Comparison of ENCODE assay signal across 10 cellular contexts in genomic region chr7:98930464-98930863, GRCh38.
DNase-seq lines count a peak whose midpoint lies in the region; ATAC-seq and TF ChIP-seq lines count a peak whose summit lies in the region.
"Had no signal": no experiment of that assay in that cellular context is flagged by ENCODE, and none has a peak within 500 bp of the region (broad histone marks: within the 10 kb centered on the region; RNA-seq: fewer than 3 reads in every experiment).

No MANE protein-coding gene starts in this region.

- TF ChIP-seq CTCF in GM12865 (IDR thresholded peaks at IDR 0.05; ENCODE audit: insufficient read depth, low read depth, low read length, missing control alignments) = no peak

- H3K4me1 Mint-ChIP-seq in effector memory CD8-positive, alpha-beta T cell (ENCODE audit: low read depth in 2 of 2) = peaks cover 14 to 19% of the 10 kb centered on the region in 2 donors

- H3K27ac Mint-ChIP-seq in effector memory CD8-positive, alpha-beta T cell = peak overlapping the region; percentile 50 to 93

- peak; percentile 87 for DNase-seq in GM12865 (ENCODE audit: low read depth)
- no peak for DNase-seq in effector memory CD8-positive, alpha-beta T cell
- DNase-seq in NCI-H2081 (lab: John Stamatoyannopoulos, UW) = no peak
- no peak for DNase-seq in NCI-H345 (lab: John Stamatoyannopoulos, UW)
- DNase-seq in SIG-M5 treated with dmso at 0.1 percent for 504 hours (lab: John Stamatoyannopoulos, UW; ENCODE audit: unreplicated experiment) = no peak
- DNase-seq: mesendoderm, NCI-H1436 treated with DMSO at 0.1 percent for 48 hours had no signal

- H3K4me3 ChIP-seq in GM12865 (ENCODE audit: low read depth, low read length) = peak overlapping the region; percentile 43
- H3K4me3 ChIP-seq: SK-N-MC had no signal

- no peaks in the 10 kb centered on the region for H3K9me3 Mint-ChIP-seq in effector memory CD8-positive, alpha-beta T cell

- ATAC-seq in GM21381 (IDR thresholded peaks at IDR 0.05; ENCODE audit: unreplicated experiment) (peak; percentile 66), HG03432 (IDR thresholded peaks at IDR 0.05; ENCODE audit: unreplicated experiment) (peak; percentile 52)
- peak; percentile 37 for ATAC-seq in effector memory CD8-positive, alpha-beta T cell (replicated peaks)

- H3K27me3 Mint-ChIP-seq in effector memory CD8-positive, alpha-beta T cell = no peaks in the 10 kb centered on the region

- H3K4me3 Mint-ChIP-seq in effector memory CD8-positive, alpha-beta T cell = peak overlapping the region; percentile 71 to 76

- peaks cover 85% of the 10 kb centered on the region for H3K36me3 Mint-ChIP-seq in effector memory CD8-positive, alpha-beta T cell (ENCODE audit: insufficient read depth)
